In the genomic region with DNA sequence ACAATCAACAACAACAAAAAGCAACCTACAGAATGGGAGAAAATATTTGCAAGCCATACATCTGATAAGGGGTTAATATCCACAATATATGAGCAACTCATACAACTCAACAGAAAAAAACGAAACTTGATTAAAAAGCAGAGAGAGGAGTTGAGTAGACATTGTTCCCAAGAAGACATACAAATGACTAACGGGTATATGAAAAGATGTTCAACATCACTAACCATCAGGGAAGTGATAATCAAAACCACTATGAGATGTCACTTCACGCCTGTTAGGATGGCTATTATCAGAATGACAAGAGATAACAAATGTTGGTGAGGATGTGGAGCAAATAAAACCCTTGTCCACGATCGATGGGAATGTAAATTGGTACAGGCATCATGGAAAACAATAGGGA, we compare ENCODE assay signal across 9 cellular contexts.
"Had no signal": no experiment of that assay in that cellular context is flagged by ENCODE, and none has a peak within 500 bp of the region (broad histone marks: within the 10 kb centered on the region; RNA-seq: fewer than 3 reads in every experiment).

No MANE protein-coding gene starts in this region.

- H3K27ac ChIP-seq: GM23248, HL-60 had no signal

- H3K4me1 ChIP-seq: HAP-1 had no signal

- H3K9me3 ChIP-seq: HAP-1 had no signal

- H3K27ac Mint-ChIP-seq: HFFc6, IgD-negative memory B cell had no signal

- H3K36me3 ChIP-seq: HAP-1 had no signal

- H2AFZ ChIP-seq: GM23248 had no signal

- H3K9ac ChIP-seq: GM23248 had no signal

- DNase-seq: GM23248, GOT3, H7, HFFc6 had no signal

- ATAC-seq: HCT116, HepG2 had no signal

- H3K4me3 ChIP-seq: GM23248, HAP-1 had no signal

- H3K4me3 Mint-ChIP-seq: HFFc6, IgD-negative memory B cell had no signal
